In genomic region chr3:120418866-120419490, GRCh38 we compare ENCODE assay signal across 8 cellular contexts. TPM values are rescaled to one million over a fixed set of nuclear protein-coding genes. Genes with fewer than 3 reads are reported as not detected.
A peak's percentile ranks its signal among the peaks of the same experiment; 100 is the strongest.
DNase-seq lines count a peak whose midpoint lies in the region; ATAC-seq, FAIRE-seq and TF ChIP-seq lines count a peak whose summit lies in the region.

No MANE protein-coding gene starts in this region.

- no TSS peak for BruUV-seq in endothelial cell of umbilical vein (replicated peaks; lab: Mats Ljungman, UMichigan)

- no peak overlapping the region for H3K27ac Mint-ChIP-seq in activated T-cell treated with anti-CD3 and anti-CD28 coated beads, Interleukin-2, amount 50 U/mL, for 72 hours

- no peak for TF ChIP-seq POLR2A in endothelial cell of umbilical vein (IDR thresholded peaks at IDR 0.05; ENCODE audit: low read depth, low read length)

- H3K36me3 ChIP-seq in endothelial cell of umbilical vein (ENCODE audit: control insufficient read depth in 2 of 2, extremely low read depth in 1 of 2, insufficient read depth in 2 of 2, low read length in 2 of 2) (peaks cover 0 to 2% of the 10 kb centered on the region in 2 experiments), mucosa of rectum (ENCODE audit: control insufficient read depth in 2 of 2, insufficient read depth in 2 of 2, low read length in 2 of 2) (no peaks in the 10 kb centered on the region)

- peak; percentile 15 for FAIRE-seq in endothelial cell of umbilical vein (lab: Jason Lieb, UNC)

- TF ChIP-seq CTCF in endothelial cell of umbilical vein (IDR thresholded peaks at IDR 0.05; ENCODE audit: extremely low read depth in 1 of 2, insufficient read depth in 1 of 2, low read depth in 1 of 2, low read length in 2 of 2), result peak; percentile 33 to 58

- no peak overlapping the region for H3K4me3 Mint-ChIP-seq in activated T-cell treated with anti-CD3 and anti-CD28 coated beads, Interleukin-2, amount 50 U/mL, for 72 hours

- H3K36me3 Mint-ChIP-seq in activated T-cell treated with anti-CD3 and anti-CD28 coated beads, Interleukin-2, amount 50 U/mL, for 72 hours (ENCODE audit: insufficient read depth in 2 of 2), result no peaks in the 10 kb centered on the region

- no peaks in the 10 kb centered on the region for H3K9me3 Mint-ChIP-seq in activated T-cell treated with anti-CD3 and anti-CD28 coated beads, Interleukin-2, amount 50 U/mL, for 72 hours

- peaks cover 20% of the 10 kb centered on the region for H3K4me1 Mint-ChIP-seq in activated T-cell treated with anti-CD3 and anti-CD28 coated beads, Interleukin-2, amount 50 U/mL, for 72 hours (ENCODE audit: low read depth)

- H3K79me2 ChIP-seq in endothelial cell of umbilical vein (ENCODE audit: control insufficient read depth, insufficient read depth, low read length), result peaks cover 21% of the 10 kb centered on the region

- H3K4me1 ChIP-seq in endothelial cell of umbilical vein (ENCODE audit: control insufficient read depth, extremely low read depth, insufficient read depth, low read length) (peaks cover 29% of the 10 kb centered on the region), mucosa of rectum (ENCODE audit: control insufficient read depth in 2 of 2, insufficient read depth in 2 of 2, low read length in 2 of 2) (peaks cover 13 to 20% of the 10 kb centered on the region in 2 donors)

- H3K4me2 ChIP-seq in endothelial cell of umbilical vein (ENCODE audit: insufficient read depth, low read length), result no peak overlapping the region

- peak; percentile 15 to 25 for DNase-seq in activated T-cell treated with anti-CD3 and anti-CD28 coated beads, Interleukin-2, amount 50 U/mL, for 72 hours
- DNase-seq in activated T-cell treated with anti-CD3 and anti-CD28 coated beads for 4 hours (no peak), MV-4-11 (lab: John Stamatoyannopoulos, UW) (peak; percentile 50), SK-MEL-5 (ENCODE audit: low read depth, low spot score) (peak; percentile 81), endothelial cell of umbilical vein (ENCODE audit: low read depth, low spot score) (peak; percentile 68)

- H2AFZ ChIP-seq in endothelial cell of umbilical vein (ENCODE audit: low read depth, low read length), result no peak overlapping the region

- CTCF ChIA-PET in endothelial cell of umbilical vein (lab: Charles Lee), result interaction anchor here (1.0 to 9.5 kb wide), 12 partner anchors 21 to 527 kb away, joined by 3 to 367 read pairs (median 16); partner anchors contain the start of gene FSTL1

- peaks cover 6% of the 10 kb centered on the region for H3K27me3 Mint-ChIP-seq in activated T-cell treated with anti-CD3 and anti-CD28 coated beads, Interleukin-2, amount 50 U/mL, for 72 hours (ENCODE audit: low read depth)

- ATAC-seq in activated T-cell treated with anti-CD3 and anti-CD28 coated beads, Interleukin-2, amount 50 U/mL, for 72 hours (replicated peaks in 1 of 2), result peak; percentile 62 to 65
- ATAC-seq in HG02588 (IDR thresholded peaks at IDR 0.05; ENCODE audit: unreplicated experiment), result peak; percentile 42
- no peak for ATAC-seq in HG02763 (IDR thresholded peaks at IDR 0.05; ENCODE audit: unreplicated experiment)

- H3K27me3 ChIP-seq in endothelial cell of umbilical vein (ENCODE audit: control insufficient read depth in 2 of 2, insufficient read depth in 2 of 2, low read length in 2 of 2) (no peaks in the 10 kb centered on the region), mucosa of rectum (ENCODE audit: control insufficient read depth in 2 of 2, insufficient read depth in 2 of 2, low read length in 2 of 2) (no peaks in the 10 kb centered on the region)

- in situ Hi-C loops in SK-MEL-5 (cut with HindIII; ENCODE audit: low pct_unique_long_range_greater_than_20kb, low sequenced_read_pairs), result no loop called here

- intact Hi-C loops in endothelial cell of umbilical vein (cut with micrococcal nuclease), result loop anchor here (1.0 to 5.0 kb wide), 2 partner anchors 88 to 258 kb away; no protein-coding TSS in a partner anchor

- H3K4me3 ChIP-seq in endothelial cell of umbilical vein (replicated peaks in 1 of 3; ENCODE audit: insufficient read depth in 1 of 3, low read depth in 1 of 3, low read length in 3 of 3) (no peak overlapping the region), mucosa of rectum (ENCODE audit: low read length in 2 of 2) (peak overlapping the region in 1 of 2 donors; percentile 32)

- no peak overlapping the region for H3K27ac ChIP-seq in endothelial cell of umbilical vein (ENCODE audit: insufficient read depth, low read depth, low read length)
- no peak overlapping the region for H3K27ac ChIP-seq in mucosa of rectum (ENCODE audit: low read depth in 2 of 2, low read length in 2 of 2)

- dilution Hi-C loops in endothelial cell of umbilical vein (cut with MboI; ENCODE audit: extremely low pct_ligation_motif_present, low sequenced_read_pairs), result no loop called here

- H3K9me1 ChIP-seq in endothelial cell of umbilical vein (replicated peaks; ENCODE audit: control insufficient read depth, extremely low read depth, insufficient read depth, low read length), result no peaks in the 10 kb centered on the region

- no peak overlapping the region for H3K9ac ChIP-seq in endothelial cell of umbilical vein (replicated peaks; ENCODE audit: extremely low read depth, insufficient read depth, low read length)
- peak overlapping the region; percentile 17 to 29 for H3K9ac ChIP-seq in mucosa of rectum (ENCODE audit: low read depth in 1 of 2, low read length in 2 of 2)

- POLR2A ChIA-PET in endothelial cell of umbilical vein (lab: Charles Lee), result interaction anchor here (1.5 kb wide), 1 partner anchor 140 kb away, joined by 10 read pairs; no protein-coding TSS in a partner anchor

- H4K20me1 ChIP-seq in endothelial cell of umbilical vein (replicated peaks; ENCODE audit: control insufficient read depth, extremely low read depth, insufficient read depth, low read length), result no peaks in the 10 kb centered on the region

- H3K9me3 ChIP-seq in endothelial cell of umbilical vein (replicated peaks; ENCODE audit: control insufficient read depth, insufficient read depth, low read length) (no peaks in the 10 kb centered on the region), mucosa of rectum (ENCODE audit: control insufficient read depth in 2 of 2, low read length in 2 of 2) (no peaks in the 10 kb centered on the region)

TF ChIP-seq in endothelial cell of umbilical vein, 7 proteins besides CTCF, POLR2A, EP300 and RAD21:
- TF ChIP-seq GATA2 (IDR thresholded peaks at IDR 0.05; ENCODE audit: insufficient read depth, insufficient read length, low read depth, low read length) (no peak), MAX (IDR thresholded peaks at IDR 0.05; ENCODE audit: insufficient read depth, insufficient read length) (no peak), JUN (IDR thresholded peaks at IDR 0.05; ENCODE audit: borderline replicate concordance, insufficient read depth, insufficient read length, low read depth) (no peak), EZH2 (IDR thresholded peaks at IDR 0.05; ENCODE audit: borderline replicate concordance, low read depth, low read length, severe bottlenecking) (no peak), POLR2AphosphoS5 (IDR thresholded peaks at IDR 0.05; ENCODE audit: insufficient read depth, low read depth, low read length) (no peak), MYC (IDR thresholded peaks at IDR 0.05; ENCODE audit: low read depth, low read length) (no peak), FOS (IDR thresholded peaks at IDR 0.05; ENCODE audit: borderline replicate concordance, insufficient read depth, low read length) (no peak)

RNA-seq across cellular contexts. Expression of gene FSTL1, which starts 31.8 kb away (rescaled TPM):
- 1 to 10 TPM; 1.3 to 1.7 TPM for total RNA-seq in activated T-cell treated with anti-CD3 and anti-CD28 coated beads, Interleukin-2, amount 50 U/mL, for 72 hours
- 61.1 and 69.2 TPM in 2 replicates for total RNA-seq in SK-MEL-5 (2014; rRNA removed; shearing (Covaris generic))
- polyA plus RNA-seq in SK-MEL-5 (2015; cell fraction: cytosol; rRNA removed), result 37.5 and 41.5 TPM in 2 replicates
- polyA plus RNA-seq in SK-MEL-5 (2015; cell fraction: nucleus; rRNA removed), result 37.9 and 41.1 TPM in 2 replicates
- 522 and 562 TPM in 2 replicates for total RNA-seq in endothelial cell of umbilical vein
- polyA plus RNA-seq in endothelial cell of umbilical vein, result 235 and 237 TPM in 2 replicates
- polyA plus RNA-seq in endothelial cell of umbilical vein (2011; cell fraction: cytosol; rRNA removed), result 250 and 312 TPM in 2 replicates
- polyA plus RNA-seq in endothelial cell of umbilical vein (2011; cell fraction: nucleus; rRNA removed), result 299 and 313 TPM in 2 replicates
- 670 and 901 TPM in 2 replicates for polyA plus RNA-seq in endothelial cell of umbilical vein (2012)
- 697 and 971 TPM in 2 replicates for polyA minus RNA-seq in endothelial cell of umbilical vein
- polyA minus RNA-seq in endothelial cell of umbilical vein (2011; cell fraction: cytosol; rRNA and poly(A)+ RNA removed), result 5.9 TPM
- 149 and 281 TPM in 2 replicates for polyA minus RNA-seq in endothelial cell of umbilical vein (2011; cell fraction: nucleus; rRNA and poly(A)+ RNA removed)

Comparison
In these comparisons a context has a peak if more than half of its experiments do, and no peak if none do; other contexts are left out.
1. RNA of gene FSTL1, which starts 31.8 kb away (total RNA-seq): 522 to 562 TPM in endothelial cell of umbilical vein and 61.1 to 69.2 TPM in SK-MEL-5; 1.3 to 1.7 TPM in activated T-cell treated with anti-CD3 and anti-CD28 coated beads, Interleukin-2, amount 50 U/mL, for 72 hours; every median in the first group is over 10 times any median in the second.